Comparison of ENCODE assay signal across 29 cellular contexts in genomic region chr12:43428088-43428600, GRCh38.
"Had no signal": no experiment of that assay in that cellular context is flagged by ENCODE, and none has a peak within 500 bp of the region (broad histone marks: within the 10 kb centered on the region; RNA-seq: fewer than 3 reads in every experiment).

No MANE protein-coding gene starts in this region.

- H3K9me3 Mint-ChIP-seq: naive thymus-derived CD8-positive, alpha-beta T cell; nephron; neural crest cell; stimulated activated naive B cell treated with anti-CD40 and anti-IgM and Interleukin-4, amounts not matched to agents 10 μg/mL and 1 μg/mL and 100 μg/mL, for 72 hours; type B pancreatic cell had no signal

- H3K4me3 Mint-ChIP-seq: immature natural killer cell; naive thymus-derived CD8-positive, alpha-beta T cell; nephron; neural crest cell; stimulated activated naive B cell treated with anti-CD40 and anti-IgM and Interleukin-4, amounts not matched to agents 10 μg/mL and 1 μg/mL and 100 μg/mL, for 72 hours; type B pancreatic cell had no signal

- DNase-seq: hypothalamus; immature natural killer cell; kidney; left colon; left lung; lower lobe of right lung; mammary epithelial cell; mesenchymal stem cell; naive thymus-derived CD8-positive, alpha-beta T cell; nucleus accumbens; pancreas; posterior cingulate gyrus; psoas muscle; right cardiac atrium; stimulated activated CD4-positive, alpha-beta T cell treated with anti-CD3 and anti-CD28 coated beads, Interleukin-12 subunit alpha, Interleukin-12 subunit beta, amount 100 ng/mL, for 4 hours; stimulated activated CD4-positive, alpha-beta T cell treated with anti-CD3 and anti-CD28 coated beads, Interleukin-15, amount 100 ng/mL, for 24 hours; stimulated activated CD4-positive, alpha-beta T cell treated with anti-CD3 and anti-CD28 coated beads, Interleukin-2, amount 100 ng/mL, for 24 hours; stimulated activated CD4-positive, alpha-beta T cell treated with anti-CD3 and anti-CD28 coated beads, Interleukin-4, amount 100 ng/mL, for 1 hour; stimulated activated naive B cell treated with anti-CD40 and anti-IgM and Interleukin-4, amounts not matched to agents 10 μg/mL and 1 μg/mL and 100 μg/mL, for 72 hours; stimulated activated naive CD8-positive, alpha-beta T cell treated with anti-CD3 and anti-CD28 coated beads, Interleukin-15, Interleukin-2, amounts not matched to agents 100 U/mL and 50 U/mL, for 24 hours; stomach; testis; tibial artery; uterus had no signal

- H3K27me3 Mint-ChIP-seq: naive thymus-derived CD8-positive, alpha-beta T cell; stimulated activated naive B cell treated with anti-CD40 and anti-IgM and Interleukin-4, amounts not matched to agents 10 μg/mL and 1 μg/mL and 100 μg/mL, for 72 hours; type B pancreatic cell had no signal

- H3K36me3 Mint-ChIP-seq: immature natural killer cell; naive thymus-derived CD8-positive, alpha-beta T cell; stimulated activated naive B cell treated with anti-CD40 and anti-IgM and Interleukin-4, amounts not matched to agents 10 μg/mL and 1 μg/mL and 100 μg/mL, for 72 hours; type B pancreatic cell had no signal

- H3K4me1 Mint-ChIP-seq: immature natural killer cell; naive thymus-derived CD8-positive, alpha-beta T cell; nephron; neural crest cell; stimulated activated naive B cell treated with anti-CD40 and anti-IgM and Interleukin-4, amounts not matched to agents 10 μg/mL and 1 μg/mL and 100 μg/mL, for 72 hours had no signal

- ATAC-seq: left colon; left lung; lower lobe of right lung; naive thymus-derived CD8-positive, alpha-beta T cell; pancreas; psoas muscle; right cardiac atrium; sciatic nerve; stimulated activated naive B cell treated with anti-CD40 and anti-IgM and Interleukin-4, amounts not matched to agents 10 μg/mL and 1 μg/mL and 100 μg/mL, for 72 hours; stimulated activated naive CD8-positive, alpha-beta T cell treated with anti-CD3 and anti-CD28 coated beads, Interleukin-15, Interleukin-2, amounts not matched to agents 100 U/mL and 50 U/mL, for 24 hours had no signal

- H3K4me3 ChIP-seq: left lung, lower lobe of right lung, pancreas, psoas muscle, skin epidermis, stomach, testis, tibial artery, uterus had no signal

- H3K27ac Mint-ChIP-seq: immature natural killer cell; naive thymus-derived CD8-positive, alpha-beta T cell; nephron; stimulated activated naive B cell treated with anti-CD40 and anti-IgM and Interleukin-4, amounts not matched to agents 10 μg/mL and 1 μg/mL and 100 μg/mL, for 72 hours; type B pancreatic cell had no signal
